Comparison of ENCODE assay signal across 9 cellular contexts in the genomic region with DNA sequence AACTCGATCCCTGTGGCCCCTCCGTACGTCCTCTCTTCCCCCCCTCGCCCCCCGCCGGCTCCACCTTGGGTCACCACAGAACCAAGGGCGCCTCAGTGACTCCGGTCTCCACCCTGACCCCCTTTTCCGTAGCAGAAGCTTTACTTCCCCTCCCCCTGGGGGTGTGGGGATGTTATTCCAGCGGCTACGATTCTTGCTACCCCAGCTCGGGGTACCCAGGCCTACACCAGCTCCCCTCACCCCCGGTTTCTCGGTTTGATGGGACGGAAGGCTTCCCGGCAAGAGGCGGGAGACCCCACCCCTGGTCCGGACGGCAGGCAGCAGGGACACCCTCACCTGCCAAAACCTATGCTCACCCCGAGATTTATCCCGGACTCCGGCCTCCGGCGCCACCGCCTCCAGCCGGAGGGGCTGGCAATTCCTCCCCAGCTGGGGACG. TPM values are rescaled to one million over a fixed set of nuclear protein-coding genes. Genes with fewer than 3 reads are reported as not detected.
DNase-seq lines count a peak whose midpoint lies in the region; ATAC-seq and TF ChIP-seq lines count a peak whose summit lies in the region.
"Had no signal": no experiment of that assay in that cellular context is flagged by ENCODE, and none has a peak within 500 bp of the region (broad histone marks: within the 10 kb centered on the region; RNA-seq: fewer than 3 reads in every experiment).

No MANE protein-coding gene starts in this region.

- H3K4me3 Mint-ChIP-seq in CD8-positive, alpha-beta T cell, result peak overlapping the region; percentile 81

- H3K9me3 Mint-ChIP-seq in CD8-positive, alpha-beta T cell, result no peaks in the 10 kb centered on the region

- H3K27me3 ChIP-seq in CD8-positive, alpha-beta T cell (ENCODE audit: insufficient read depth, low read length), result no peaks in the 10 kb centered on the region
- no peaks in the 10 kb centered on the region for H3K27me3 ChIP-seq in PC-9 (ENCODE audit: insufficient read depth, low read depth)
- H3K27me3 ChIP-seq in esophagus muscularis mucosa, result peaks cover 0 to 11% (median 0%) of the 10 kb centered on the region in 4 donors
- H3K27me3 ChIP-seq in ovary, result no peaks in the 10 kb centered on the region

- H3K79me2 ChIP-seq in PC-9 (ENCODE audit: low read depth), result peaks cover 53% of the 10 kb centered on the region

- intact Hi-C loops in CD8-positive, alpha-beta T cell (cut with DNase I, micrococcal nuclease), result loop anchor here in 1 of 2 experiments (5.0 kb wide), 1 partner anchor 44 kb away; no protein-coding TSS in a partner anchor
- intact Hi-C loops in PC-9 (cut with micrococcal nuclease; ENCODE audit: unreplicated experiment) (loop anchor here (1.0 to 5.0 kb wide), 3 partner anchors 29 to 469 kb away; a partner anchor contains a TSS), esophagus muscularis mucosa (cut with DNase I) (no loop called here), ovary (cut with DNase I) (loop anchor here in 1 of 4 donors (5.0 kb wide), 1 partner anchor 149 kb away; no protein-coding TSS in a partner anchor)

- BruUV-seq in PC-9 (replicated peaks; lab: Mats Ljungman, UMichigan), result no TSS peak

- no peak for DNase-seq in CD8-positive, alpha-beta T cell
- peak in 1 of 2 experiments; percentile 19 for DNase-seq in PC-9
- no peak for DNase-seq in esophagus muscularis mucosa (ENCODE audit: extremely low spot score)
- no peak for DNase-seq in ovary
- no peak for DNase-seq in stimulated activated CD4-positive, alpha-beta T cell treated with anti-CD3 and anti-CD28 coated beads, Interleukin-2, amount 100 ng/mL, for 48 hours
- no peak for DNase-seq in NCI-H2227 (lab: John Stamatoyannopoulos, UW; ENCODE audit: unreplicated experiment)
- DNase-seq in amniotic stem cell (lab: John Stamatoyannopoulos, UW), result no peak
- DNase-seq in activated CD4-positive, alpha-beta T cell treated with anti-CD3 and anti-CD28 coated beads, Interleukin-2, amount 50 U/mL, for 4 hours, result no peak

- H3F3A ChIP-seq in PC-9 (ENCODE audit: insufficient read depth, low read depth), result peaks cover 43% of the 10 kb centered on the region

- POLR2A ChIA-PET in CD8-positive, alpha-beta T cell (lab: Charles Lee), result interaction anchor here (0.6 to 2.6 kb wide), 5 partner anchors 9 to 429 kb away, joined by 3 to 12 read pairs (median 4); a partner anchor contains a TSS
- POLR2A ChIA-PET in PC-9 (lab: Charles Lee; ENCODE audit: unreplicated experiment), result no interaction called here

- H3K27me3 Mint-ChIP-seq in CD8-positive, alpha-beta T cell (ENCODE audit: low read depth), result no peaks in the 10 kb centered on the region

- peak overlapping the region; percentile 76 for H2AFZ ChIP-seq in PC-9

- H3K9me2 ChIP-seq in PC-9 (ENCODE audit: insufficient read depth), result no peaks in the 10 kb centered on the region

- 23% methylated on average over 9 of the region's 27 CpGs for WGBS in esophagus muscularis mucosa
- 2 to 5% (median 3%) methylated on average over 23 to 27 of the region's 27 CpGs for WGBS in ovary, 3 donors

- TF ChIP-seq CTCF in CD8-positive, alpha-beta T cell (IDR thresholded peaks at IDR 0.05), result no peak
- TF ChIP-seq CTCF in PC-9 (conservative IDR thresholded peaks at IDR 0.05), result no peak
- no peak for TF ChIP-seq CTCF in esophagus muscularis mucosa (IDR thresholded peaks at IDR 0.05)
- no peak for TF ChIP-seq CTCF in ovary (IDR thresholded peaks at IDR 0.05)

- ATAC-seq in CD8-positive, alpha-beta T cell, result no peak

- H3K4me2 ChIP-seq in PC-9, result peak overlapping the region; percentile 76

- H3K4me3 ChIP-seq in CD8-positive, alpha-beta T cell (ENCODE audit: low read depth, low read length), result peak overlapping the region; percentile 59
- H3K4me3 ChIP-seq in PC-9 (peak overlapping the region; percentile 68), esophagus muscularis mucosa (peak overlapping the region; percentile 61 to 80 (median 72)), ovary (peak overlapping the region; percentile 60)

- no peaks in the 10 kb centered on the region for H3K36me3 Mint-ChIP-seq in CD8-positive, alpha-beta T cell

- H3K4me1 ChIP-seq in CD8-positive, alpha-beta T cell (ENCODE audit: insufficient read depth, low read length), result peaks cover 16% of the 10 kb centered on the region
- H3K4me1 ChIP-seq in PC-9 (replicated peaks; ENCODE audit: insufficient read depth) (peaks cover 50% of the 10 kb centered on the region), esophagus muscularis mucosa (peaks cover 7 to 23% (median 20%) of the 10 kb centered on the region in 4 donors), ovary (ENCODE audit: insufficient read depth) (peaks cover 2% of the 10 kb centered on the region)

- CTCF ChIA-PET in CD8-positive, alpha-beta T cell (lab: Charles Lee), result interaction anchor here (1.8 kb wide), 1 partner anchor 14 kb away, joined by 3 read pairs; no protein-coding TSS in a partner anchor
- CTCF ChIA-PET in PC-9 (lab: Charles Lee), result no interaction called here

- TF ChIP-seq EP300 in esophagus muscularis mucosa (IDR thresholded peaks at IDR 0.05) (no peak), ovary (IDR thresholded peaks at IDR 0.05) (no peak)

- TF ChIP-seq POLR2A in esophagus muscularis mucosa (IDR thresholded peaks at IDR 0.05; ENCODE audit: low read depth) (no peak), ovary (IDR thresholded peaks at IDR 0.05) (no peak)

- no peaks in the 10 kb centered on the region for H4K20me1 ChIP-seq in PC-9 (ENCODE audit: insufficient read depth)

- H3K27ac ChIP-seq in CD8-positive, alpha-beta T cell (ENCODE audit: low read depth, low read length), result no peak overlapping the region
- H3K27ac ChIP-seq in PC-9 (peak overlapping the region; percentile 79), esophagus muscularis mucosa (replicated peaks in 1 of 4) (peak overlapping the region in 1 of 4 donors; percentile 52), ovary (peak overlapping the region in 1 of 2 donors; percentile 44)

- H3K4me1 Mint-ChIP-seq in CD8-positive, alpha-beta T cell (ENCODE audit: low read depth), result peaks cover 25% of the 10 kb centered on the region

- H3K9me3 ChIP-seq in CD8-positive, alpha-beta T cell (ENCODE audit: low read length), result no peaks in the 10 kb centered on the region
- H3K9me3 ChIP-seq in PC-9 (ENCODE audit: insufficient read depth, low read depth) (no peaks in the 10 kb centered on the region), esophagus muscularis mucosa (no peaks in the 10 kb centered on the region), ovary (no peaks in the 10 kb centered on the region)

- peak overlapping the region; percentile 62 for H3K27ac Mint-ChIP-seq in CD8-positive, alpha-beta T cell

- H3K36me3 ChIP-seq in CD8-positive, alpha-beta T cell (ENCODE audit: insufficient read depth, low read length), result no peaks in the 10 kb centered on the region
- H3K36me3 ChIP-seq in PC-9 (ENCODE audit: low read depth) (0 out of 2 replicates have a peak, but pooled peaks cover 3% of the 10 kb centered on the region), esophagus muscularis mucosa (no peaks in the 10 kb centered on the region), ovary (no peaks in the 10 kb centered on the region)

RNA-seq across cellular contexts. Expression of a gene that starts 0.7 kb away (rescaled TPM):
- total RNA-seq in CD8-positive, alpha-beta T cell, result 1 to 10 TPM; 2.9 to 3.6 TPM
- 52.9 and 74.9 TPM in 2 replicates for total RNA-seq in PC-9 (2021)
- total RNA-seq in esophagus muscularis mucosa, result 10 to 100 TPM in 1 of 4 donors, 1 to 10 TPM in 3; 3.7 to 11.4 (median 7.1) TPM
- total RNA-seq in ovary, result 1 to 10 TPM in 5 of 7 donors, under 1 TPM in 2; 0.83 to 2.9 (median 2.5) TPM
- polyA plus RNA-seq in ovary, result 1 to 10 TPM; 3.8 to 5.7 TPM

RNA-seq across cellular contexts. Expression of a gene that starts 15.2 kb away (rescaled TPM):
- total RNA-seq in CD8-positive, alpha-beta T cell, result 1 to 10 TPM; 6.3 to 7.7 TPM
- total RNA-seq in PC-9 (2021) (23.5 and 35.3 TPM in 2 replicates), esophagus muscularis mucosa (10 to 100 TPM; 10.3 to 20.7 (median 15.5) TPM), ovary (10 to 100 TPM in 6 of 7 donors, 1 to 10 TPM in 1; 9.5 to 16.4 (median 14.1) TPM)
- polyA plus RNA-seq in ovary, result 10 to 100 TPM in 1 of 2 donors, 1 to 10 TPM in 1; 8.0 to 19.0 TPM

RNA-seq across cellular contexts. Expression of a gene that starts 28.9 kb away (rescaled TPM):
- total RNA-seq in CD8-positive, alpha-beta T cell, result not detected
- total RNA-seq in PC-9 (2021) (196 and 323 TPM in 2 replicates), esophagus muscularis mucosa (not detected), ovary (1 to 10 TPM in 1 of 7 donors, under 1 TPM in 1, not detected in 5; 1.00 to 4.8 TPM)
- polyA plus RNA-seq in ovary, result not detected
- total RNA-seq: activated CD8-positive, alpha-beta memory T cell treated with anti-CD3 and anti-CD28 coated beads for 36 hours had no signal

RNA-seq across cellular contexts. Expression of a gene that starts 57.2 kb away (rescaled TPM):
- 10 to 100 TPM; 43.9 to 46.7 TPM for total RNA-seq in CD8-positive, alpha-beta T cell
- 88.1 and 91.8 TPM in 2 replicates for total RNA-seq in PC-9 (2021)
- total RNA-seq in esophagus muscularis mucosa, result 100 to 1,000 TPM in 3 of 4 donors, 10 to 100 TPM in 1; 67.0 to 138 (median 107) TPM
- 100 to 1,000 TPM in 2 of 7 donors, 10 to 100 TPM in 5; 57.8 to 126 (median 70.5) TPM for total RNA-seq in ovary
- 10 to 100 TPM; 50.1 to 64.6 TPM for polyA plus RNA-seq in ovary

Comparison
In these comparisons a context has a peak if more than half of its experiments do, and no peak if none do; other contexts are left out.
1. RNA of a gene that starts 28.9 kb away (total RNA-seq): 196 to 323 TPM in PC-9; not detected in CD8-positive, alpha-beta T cell, not detected in esophagus muscularis mucosa and 1.00 to 4.8 TPM in ovary; every median in the first group is over 10 times any median in the second.
2. Peak in every context shown above with its lines, with median percentiles within 50 percentile points of each other: H3K4me3 ChIP-seq.